Comparison of ENCODE assay signal across 28 cellular contexts in the genomic region with DNA sequence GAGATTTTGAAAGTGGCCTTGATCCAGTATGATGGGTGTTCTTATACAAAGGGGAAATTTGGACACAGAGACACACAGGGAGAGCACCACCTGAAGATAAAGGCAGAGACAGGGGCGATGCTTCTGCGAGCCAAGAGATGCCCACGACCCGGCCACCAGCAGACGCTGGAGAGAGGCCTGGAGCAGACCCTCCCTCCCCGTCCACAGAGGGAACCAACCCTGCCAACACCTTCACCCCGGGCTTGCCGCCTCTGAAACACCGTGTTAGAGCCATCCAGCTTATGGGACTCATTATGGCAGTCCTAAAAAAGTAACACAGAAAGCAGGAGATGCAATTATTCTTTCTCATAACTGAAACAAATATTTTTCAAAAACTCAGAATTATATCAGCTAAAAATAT.
DNase-seq lines count a peak whose midpoint lies in the region; ATAC-seq, FAIRE-seq and TF ChIP-seq lines count a peak whose summit lies in the region.
"Had no signal": no experiment of that assay in that cellular context is flagged by ENCODE, and none has a peak within 500 bp of the region (broad histone marks: within the 10 kb centered on the region; RNA-seq: fewer than 3 reads in every experiment).

No MANE protein-coding gene starts in this region.

- no peak overlapping the region for H3K4me2 ChIP-seq in MM.1S (ENCODE audit: low read depth, low read length)
- H3K4me2 ChIP-seq: BLaER1 had no signal

- DNase-seq in endodermal cell (peak; percentile 13), kidney (peak; percentile 67), osteocyte (ENCODE audit: extremely low spot score, unreplicated experiment) (peak; percentile 70), upper lobe of right lung (peak; percentile 26), Ammon's horn (ENCODE audit: low spot score) (no peak), NCI-H1105 (lab: John Stamatoyannopoulos, UW) (no peak), MM.1S (no peak)
- no peak for DNase-seq in activated effector memory CD4-positive, alpha-beta T cell treated with Interleukin-2 at 50 U/mL for 16 hours
- DNase-seq: 8988T; AML-193; BE2C; C1 segment of cervical spinal cord; CD4-positive, alpha-beta memory T cell; CD4-positive, CD25-positive, alpha-beta regulatory T cell; CD8-positive, alpha-beta memory T cell; COR-L47; DMS 273 treated with DMSO at 0.1 percent for 48 hours; DMS153; DMS53; DMS79; DND-41; EL; GDM1 had no signal

- H4K20me1 ChIP-seq in MM.1S (ENCODE audit: insufficient read depth, low read length) = no peaks in the 10 kb centered on the region
- H4K20me1 ChIP-seq: BLaER1 had no signal

- H3F3A ChIP-seq in MM.1S (ENCODE audit: insufficient read depth, low read length) = no peaks in the 10 kb centered on the region

- no peak overlapping the region for H3K4me3 Mint-ChIP-seq in endodermal cell
- H3K4me3 Mint-ChIP-seq in osteocyte (ENCODE audit: unreplicated experiment) = no peak overlapping the region
- H3K4me3 Mint-ChIP-seq: CD14-positive monocyte; CD4-positive, alpha-beta memory T cell; CD4-positive, CD25-positive, alpha-beta regulatory T cell; CD8-positive, alpha-beta memory T cell had no signal

- H3K4me1 Mint-ChIP-seq in endodermal cell = no peaks in the 10 kb centered on the region
- H3K4me1 Mint-ChIP-seq in osteocyte (ENCODE audit: unreplicated experiment) = no peaks in the 10 kb centered on the region
- H3K4me1 Mint-ChIP-seq: CD14-positive monocyte; CD4-positive, alpha-beta memory T cell; CD4-positive, CD25-positive, alpha-beta regulatory T cell; CD8-positive, alpha-beta memory T cell had no signal

- TF ChIP-seq CTCF in endodermal cell (conservative IDR thresholded peaks at IDR 0.05) (no peak), kidney (IDR thresholded peaks at IDR 0.05; ENCODE audit: borderline replicate concordance, extremely low read depth, insufficient read depth) (no peak), osteocyte (IDR thresholded peaks at IDR 0.05) (no peak), upper lobe of right lung (IDR thresholded peaks at IDR 0.05) (no peak), MM.1S (IDR thresholded peaks at IDR 0.05; ENCODE audit: low read length) (no peak)

- H3K27me3 Mint-ChIP-seq in endodermal cell (ENCODE audit: insufficient read depth) (no peaks in the 10 kb centered on the region), osteocyte (ENCODE audit: unreplicated experiment) (no peaks in the 10 kb centered on the region)

- H3K9me3 Mint-ChIP-seq in endodermal cell (no peaks in the 10 kb centered on the region), osteocyte (ENCODE audit: unreplicated experiment) (peaks cover 9% of the 10 kb centered on the region)

- H3K36me3 ChIP-seq in endodermal cell (ENCODE audit: control insufficient read depth, insufficient read depth, low read length) (no peaks in the 10 kb centered on the region), kidney (ENCODE audit: control insufficient read depth in 1 of 2, insufficient read depth in 2 of 2, low read length in 2 of 2) (no peaks in the 10 kb centered on the region), upper lobe of right lung (no peaks in the 10 kb centered on the region), MM.1S (replicated peaks; ENCODE audit: insufficient read depth, low read length) (no peaks in the 10 kb centered on the region)
- H3K36me3 ChIP-seq: BE2C, BLaER1 had no signal

- no peak for FAIRE-seq in kidney (lab: Jason Lieb, UNC)
- FAIRE-seq: GM12878, GM12892, GM18507 had no signal

- H3K27me3 ChIP-seq in endodermal cell (ENCODE audit: control insufficient read depth, insufficient read depth, low read length, poor library complexity, severe bottlenecking) (no peaks in the 10 kb centered on the region), upper lobe of right lung (peaks cover 5% of the 10 kb centered on the region), MM.1S (replicated peaks; ENCODE audit: insufficient read depth, low read length) (peaks cover 40% of the 10 kb centered on the region)
- H3K27me3 ChIP-seq: BLaER1 had no signal

- H3K27ac Mint-ChIP-seq in endodermal cell (no peak overlapping the region), osteocyte (ENCODE audit: unreplicated experiment) (no peak overlapping the region)
- H3K27ac Mint-ChIP-seq: CD14-positive monocyte; CD8-positive, alpha-beta memory T cell had no signal

- no peaks in the 10 kb centered on the region for H3K9me2 ChIP-seq in MM.1S (replicated peaks; ENCODE audit: insufficient read depth, low read length)

- H3K9me3 ChIP-seq in endodermal cell (ENCODE audit: control insufficient read depth, low read length) = no peaks in the 10 kb centered on the region
- no peaks in the 10 kb centered on the region for H3K9me3 ChIP-seq in kidney (ENCODE audit: control insufficient read depth in 1 of 2, low read length in 2 of 2)
- H3K9me3 ChIP-seq in upper lobe of right lung = no peaks in the 10 kb centered on the region
- H3K9me3 ChIP-seq in MM.1S (replicated peaks; ENCODE audit: insufficient read depth, low read length) = no peaks in the 10 kb centered on the region
- H3K9me3 ChIP-seq: BE2C, BLaER1 had no signal

- H3K4me3 ChIP-seq in endodermal cell (ENCODE audit: low read length) (no peak overlapping the region), kidney (ENCODE audit: low read length in 2 of 2) (no peak overlapping the region), upper lobe of right lung (no peak overlapping the region), MM.1S (ENCODE audit: low read length) (no peak overlapping the region)
- H3K4me3 ChIP-seq: BLaER1, GM12878 had no signal

- H3K27ac ChIP-seq in endodermal cell (ENCODE audit: low read depth, low read length) (no peak overlapping the region), kidney (ENCODE audit: low read depth in 2 of 2, low read length in 2 of 2) (no peak overlapping the region), upper lobe of right lung (no peak overlapping the region), MM.1S (ENCODE audit: low read length) (no peak overlapping the region)
- H3K27ac ChIP-seq: BLaER1 had no signal

- H3K79me2 ChIP-seq in MM.1S (ENCODE audit: low read length) = no peaks in the 10 kb centered on the region

- H3K4me1 ChIP-seq in endodermal cell (ENCODE audit: control insufficient read depth, insufficient read depth, low read length) (no peaks in the 10 kb centered on the region), kidney (ENCODE audit: control insufficient read depth in 1 of 2, insufficient read depth in 1 of 2, low read depth in 1 of 2, low read length in 2 of 2) (no peaks in the 10 kb centered on the region), upper lobe of right lung (no peaks in the 10 kb centered on the region), MM.1S (ENCODE audit: low read length) (no peaks in the 10 kb centered on the region)
- H3K4me1 ChIP-seq: BE2C, BLaER1 had no signal

- H3K9ac ChIP-seq in endodermal cell (ENCODE audit: extremely low read depth, low read length, poor library complexity, severe bottlenecking) (no peak overlapping the region), kidney (ENCODE audit: low read length in 2 of 2) (no peak overlapping the region), MM.1S (ENCODE audit: low read length) (no peak overlapping the region)
- H3K9ac ChIP-seq: BLaER1 had no signal

- no peak for ATAC-seq in upper lobe of right lung
- ATAC-seq: GM12878 had no signal

- H2AFZ ChIP-seq in MM.1S (ENCODE audit: low read length) = no peak overlapping the region

- no peaks in the 10 kb centered on the region for H3K36me3 Mint-ChIP-seq in endodermal cell (ENCODE audit: low read depth)
- no peaks in the 10 kb centered on the region for H3K36me3 Mint-ChIP-seq in osteocyte (ENCODE audit: unreplicated experiment)
- H3K36me3 Mint-ChIP-seq: CD14-positive monocyte; CD4-positive, alpha-beta memory T cell; CD4-positive, CD25-positive, alpha-beta regulatory T cell; CD8-positive, alpha-beta memory T cell had no signal

- 90 to 99% methylated on average over 9 of the region's 9 CpGs for WGBS in endodermal cell (ENCODE audit: insufficient coverage in 1 of 2, insufficient read length in 1 of 2), 2 experiments

- intact Hi-C loops in kidney (cut with DNase I) = no loop called here
- intact Hi-C loops in upper lobe of right lung (cut with DNase I) = no loop called here

Comparison
In these comparisons a context has a peak if more than half of its experiments do, and no peak if none do; other contexts are left out.
1. DNase-seq: peak in endodermal cell (single experiment), kidney (single experiment), osteocyte (single experiment) and upper lobe of right lung (single experiment); none in Ammon's horn (single experiment), NCI-H1105 (single experiment), MM.1S (single experiment) and activated effector memory CD4-positive, alpha-beta T cell treated with Interleukin-2 at 50 U/mL for 16 hours (single experiment).